ENCODE assay signal across 8 cellular contexts in the genomic region with DNA sequence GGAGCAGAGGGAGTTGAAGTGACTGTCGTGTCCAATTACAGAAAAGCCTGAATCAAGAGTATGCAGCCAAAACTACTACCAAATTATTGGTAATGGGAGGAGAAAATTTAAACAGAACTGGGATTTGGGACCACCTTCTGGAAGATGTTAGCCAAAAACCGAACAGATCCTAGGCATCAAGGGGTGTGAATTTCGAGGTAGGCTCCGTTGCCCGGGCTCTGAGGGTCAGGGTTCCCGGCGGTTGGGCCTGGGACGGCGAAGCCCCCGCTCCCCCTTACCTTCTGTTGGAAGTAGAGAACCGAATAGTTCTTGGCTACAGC. TPM values are rescaled to one million over a fixed set of nuclear protein-coding genes. Genes with fewer than 3 reads are reported as not detected.
DNase-seq lines count a peak whose midpoint lies in the region; ATAC-seq, FAIRE-seq and TF ChIP-seq lines count a peak whose summit lies in the region.

No MANE protein-coding gene starts in this region.

- no CpG with 5 or more reads among the region's 11 CpGs for WGBS in neuronal stem cell (ENCODE audit: extremely low coverage in 2 of 2, insufficient read length in 2 of 2, insufficient replicate concordance in 1 of 2), 2 donors

- ATAC-seq in GM18870 (IDR thresholded peaks at IDR 0.05; ENCODE audit: unreplicated experiment) = peak; percentile 7
- ATAC-seq in GM19467 (IDR thresholded peaks at IDR 0.05; ENCODE audit: unreplicated experiment) = no peak

- no peak overlapping the region for H2BK15ac ChIP-seq in neuronal stem cell (ENCODE audit: low read length)

- H2AFZ ChIP-seq in MM.1S (ENCODE audit: low read length) (peak overlapping the region; percentile 97), neuronal stem cell (ENCODE audit: low read length) (peak overlapping the region; percentile 98)

- no peaks in the 10 kb centered on the region for H4K20me1 ChIP-seq in MM.1S (ENCODE audit: insufficient read depth, low read length)

- no peak overlapping the region for H4K8ac ChIP-seq in neuronal stem cell (ENCODE audit: low read depth, low read length)

- peaks cover 9% of the 10 kb centered on the region for H3F3A ChIP-seq in MM.1S (ENCODE audit: insufficient read depth, low read length)

- peaks cover 45% of the 10 kb centered on the region for H3K79me2 ChIP-seq in MM.1S (ENCODE audit: low read length)

- no peak for TF ChIP-seq POLR2A in GM12891 (IDR thresholded peaks at IDR 0.05; ENCODE audit: low read depth, low read length)

- no peak overlapping the region for H3K4ac ChIP-seq in neuronal stem cell (ENCODE audit: low read length)

- H2AK5ac ChIP-seq in neuronal stem cell (ENCODE audit: low read depth, low read length) = no peak overlapping the region

- no peak overlapping the region for H2BK5ac ChIP-seq in neuronal stem cell (ENCODE audit: low read length)

- H3K4me3 ChIP-seq in MM.1S (ENCODE audit: low read length) = peak overlapping the region; percentile 72
- peak overlapping the region; percentile 82 for H3K4me3 ChIP-seq in effector memory CD4-positive, alpha-beta T cell (ENCODE audit: insufficient read depth, low read depth, low read length, poor library complexity, severe bottlenecking)
- H3K4me3 ChIP-seq in neuronal stem cell (ENCODE audit: low read length in 2 of 2) = peak overlapping the region; percentile 73 to 83

- H3K27me3 ChIP-seq in MM.1S (replicated peaks; ENCODE audit: insufficient read depth, low read length) (no peaks in the 10 kb centered on the region), neuronal stem cell (ENCODE audit: control insufficient read depth in 3 of 3, insufficient read depth in 3 of 3, low read depth in 1 of 3, low read length in 3 of 3) (no peaks in the 10 kb centered on the region)
- no peaks in the 10 kb centered on the region for H3K27me3 ChIP-seq in effector memory CD4-positive, alpha-beta T cell (replicated peaks; ENCODE audit: control insufficient read depth, insufficient read depth, low read length, poor library complexity, severe bottlenecking)

- H3K23ac ChIP-seq in neuronal stem cell (ENCODE audit: low read depth, low read length, poor library complexity) = peak overlapping the region; percentile 38

- H3K9ac ChIP-seq in MM.1S (ENCODE audit: low read length) (peak overlapping the region; percentile 81), neuronal stem cell (ENCODE audit: low read depth, low read length, poor library complexity) (peak overlapping the region; percentile 87)

- no peak for FAIRE-seq in GM12891 (lab: Jason Lieb, UNC)

- no peaks in the 10 kb centered on the region for H3K36me3 ChIP-seq in MM.1S (replicated peaks; ENCODE audit: insufficient read depth, low read length)
- H3K36me3 ChIP-seq in effector memory CD4-positive, alpha-beta T cell (ENCODE audit: control insufficient read depth, insufficient read depth, low read length) = no peaks in the 10 kb centered on the region
- no peaks in the 10 kb centered on the region for H3K36me3 ChIP-seq in neuronal stem cell (replicated peaks in 1 of 2; ENCODE audit: control insufficient read depth in 2 of 2, insufficient read depth in 2 of 2, low read length in 2 of 2)

- no peaks in the 10 kb centered on the region for H3K79me1 ChIP-seq in neuronal stem cell (ENCODE audit: low read depth, low read length)

- peaks cover 26% of the 10 kb centered on the region for H3K4me1 ChIP-seq in MM.1S (ENCODE audit: low read length)
- H3K4me1 ChIP-seq in effector memory CD4-positive, alpha-beta T cell (ENCODE audit: control insufficient read depth, insufficient read depth, low read length, poor library complexity, severe bottlenecking) = peaks cover 9% of the 10 kb centered on the region
- H3K4me1 ChIP-seq in neuronal stem cell (ENCODE audit: control insufficient read depth in 2 of 2, insufficient read depth in 1 of 2, low read depth in 1 of 2, low read length in 2 of 2) = peaks cover 3 to 7% of the 10 kb centered on the region in 2 donors

- H2BK12ac ChIP-seq in neuronal stem cell (ENCODE audit: low read length) = no peak overlapping the region

- peak overlapping the region; percentile 73 for H3K18ac ChIP-seq in neuronal stem cell (ENCODE audit: low read length)

- H3K27ac ChIP-seq in MM.1S (ENCODE audit: low read length) = peak overlapping the region; percentile 82; the same call in 1 of the 2 replicates
- H3K27ac ChIP-seq in effector memory CD4-positive, alpha-beta T cell (ENCODE audit: insufficient read depth, low read length, poor library complexity, severe bottlenecking) = peak overlapping the region; percentile 91
- H3K27ac ChIP-seq in neuronal stem cell (replicated peaks; ENCODE audit: low read length) = peak overlapping the region; percentile 37

- no peak for TF ChIP-seq CTCF in MM.1S (IDR thresholded peaks at IDR 0.05; ENCODE audit: low read length)

- H3K9me3 ChIP-seq in MM.1S (replicated peaks; ENCODE audit: insufficient read depth, low read length) (no peaks in the 10 kb centered on the region), neuronal stem cell (replicated peaks in 1 of 2; ENCODE audit: control insufficient read depth in 2 of 2, insufficient read depth in 1 of 2, low read depth in 1 of 2, low read length in 2 of 2) (no peaks in the 10 kb centered on the region)
- H3K9me3 ChIP-seq in effector memory CD4-positive, alpha-beta T cell (ENCODE audit: control insufficient read depth, low read length) = no peaks in the 10 kb centered on the region

- H2BK120ac ChIP-seq in neuronal stem cell (ENCODE audit: low read depth, low read length) = no peak overlapping the region

- H3K14ac ChIP-seq in neuronal stem cell (ENCODE audit: low read length) = no peak overlapping the region

- no peaks in the 10 kb centered on the region for H3K9me2 ChIP-seq in MM.1S (replicated peaks; ENCODE audit: insufficient read depth, low read length)

- no peak overlapping the region for H4K91ac ChIP-seq in neuronal stem cell (ENCODE audit: low read depth, low read length, poor library complexity)

- peak overlapping the region; percentile 97 for H3K4me2 ChIP-seq in MM.1S (ENCODE audit: low read depth, low read length)
- peak overlapping the region; percentile 89 for H3K4me2 ChIP-seq in neuronal stem cell (ENCODE audit: insufficient read depth, low read length, poor library complexity, severe bottlenecking)

- DNase-seq in MM.1S (no peak), neuronal stem cell (ENCODE audit: low spot score) (no peak), islet precursor cell (no peak), GM12891 (ENCODE audit: insufficient read length, low spot score) (no peak), NCI-H345 (lab: John Stamatoyannopoulos, UW) (no peak)
- DNase-seq in effector memory CD4-positive, alpha-beta T cell = no peak

TF ChIP-seq in GM12891, 5 proteins besides CTCF, POLR2A, EP300 and RAD21:
- TF ChIP-seq PAX5 (IDR thresholded peaks at IDR 0.05; ENCODE audit: insufficient read depth, low read length, severe bottlenecking) = no peak
- TF ChIP-seq TAF1 (IDR thresholded peaks at IDR 0.05; ENCODE audit: low read depth, low read length) = no peak
- no peak for TF ChIP-seq POU2F2 (IDR thresholded peaks at IDR 0.05; ENCODE audit: low read depth, low read length)
- no peak for TF ChIP-seq POLR2AphosphoS5 (IDR thresholded peaks at IDR 0.05; ENCODE audit: low read depth, low read length)
- TF ChIP-seq SPI1 (IDR thresholded peaks at IDR 0.05; ENCODE audit: low read depth, low read length) = no peak

RNA-seq across cellular contexts. Expression of a gene that starts 0.3 kb away (rescaled TPM):
- polyA plus RNA-seq in neuronal stem cell (2013, experiment 1 of 2) = 22.8 TPM
- polyA plus RNA-seq in neuronal stem cell (2013, experiment 2 of 2) = 21.8 TPM
- 17.2 TPM for polyA plus RNA-seq in GM12891 (2012; ENCODE audit: low read depth, missing spikeins)

RNA-seq across cellular contexts. Expression of a gene that starts 1.6 kb away (rescaled TPM):
- 12.6 TPM for polyA plus RNA-seq in neuronal stem cell (2013, experiment 1 of 2)
- polyA plus RNA-seq in neuronal stem cell (2013, experiment 2 of 2) = 12.1 TPM
- 2.9 TPM for polyA plus RNA-seq in GM12891 (2012; ENCODE audit: low read depth, missing spikeins)

Comparison
In these comparisons a context has a peak if more than half of its experiments do, and no peak if none do; other contexts are left out.
1. H3K27ac ChIP-seq: peak in every context shown above with its lines; median percentile 91 in effector memory CD4-positive, alpha-beta T cell; 82 in MM.1S; 37 in neuronal stem cell.